ENCODE assay signal across 27 cellular contexts in genomic region chr2:113305146-113305545, GRCh38. TPM values are rescaled to one million over a fixed set of nuclear protein-coding genes. Genes with fewer than 3 reads are reported as not detected.
DNase-seq lines count a peak whose midpoint lies in the region; ATAC-seq, FAIRE-seq and TF ChIP-seq lines count a peak whose summit lies in the region.
"Had no signal": no experiment of that assay in that cellular context is flagged by ENCODE, and none has a peak within 500 bp of the region (broad histone marks: within the 10 kb centered on the region; RNA-seq: fewer than 3 reads in every experiment).

No MANE protein-coding gene starts in this region.

- peaks cover 10% of the 10 kb centered on the region for H3K4me1 ChIP-seq in RWPE2 (ENCODE audit: insufficient read depth, poor library complexity, severe bottlenecking)
- H3K4me1 ChIP-seq in keratinocyte (ENCODE audit: control insufficient read depth, extremely low read depth, insufficient read depth, low read length) = peaks cover 26% of the 10 kb centered on the region
- H3K4me1 ChIP-seq in neuronal stem cell (ENCODE audit: control insufficient read depth in 2 of 2, insufficient read depth in 1 of 2, low read depth in 1 of 2, low read length in 2 of 2) = peaks cover 20 to 33% of the 10 kb centered on the region in 2 donors

- H2BK5ac ChIP-seq in neuronal stem cell (ENCODE audit: low read length) = no peak overlapping the region

- peak overlapping the region; percentile 1 for H2AK5ac ChIP-seq in neuronal stem cell (ENCODE audit: low read depth, low read length)

- no peak overlapping the region for H3K4ac ChIP-seq in neuronal stem cell (ENCODE audit: low read length)

- H2BK15ac ChIP-seq in neuronal stem cell (ENCODE audit: low read length) = no peak overlapping the region

- no peak overlapping the region for H2BK120ac ChIP-seq in neuronal stem cell (ENCODE audit: low read depth, low read length)

- H3K4me3 Mint-ChIP-seq in stimulated activated naive CD8-positive, alpha-beta T cell treated with anti-CD3 and anti-CD28 coated beads, Interleukin-15, amount 100 ng/mL, for 72 hours = no peak overlapping the region
- H3K4me3 Mint-ChIP-seq: CD4-positive, alpha-beta T cell had no signal

- H3K36me3 ChIP-seq in RWPE2 (ENCODE audit: low read depth) = no peaks in the 10 kb centered on the region
- H3K36me3 ChIP-seq in keratinocyte (ENCODE audit: control insufficient read depth in 2 of 2, extremely low read depth in 1 of 2, insufficient read depth in 2 of 2, low read length in 2 of 2) = no peaks in the 10 kb centered on the region
- no peaks in the 10 kb centered on the region for H3K36me3 ChIP-seq in neuronal stem cell (replicated peaks in 1 of 2; ENCODE audit: control insufficient read depth in 2 of 2, insufficient read depth in 2 of 2, low read length in 2 of 2)
- H3K36me3 ChIP-seq: BLaER1 treated with 17β-estradiol and CSF1 and Interleukin-3, amounts not matched to agents 10 nM and 100 nM had no signal

- FAIRE-seq in keratinocyte (lab: Jason Lieb, UNC) = peak; percentile 81
- FAIRE-seq: A549, D721Med, GM12878, H1 had no signal

- no CpG with 5 or more reads among the region's 6 CpGs for WGBS in neuronal stem cell (ENCODE audit: extremely low coverage in 2 of 2, insufficient read length in 2 of 2, insufficient replicate concordance in 1 of 2), 2 donors

- H3K79me2 ChIP-seq in keratinocyte (ENCODE audit: control insufficient read depth, insufficient read depth, low read length) = no peaks in the 10 kb centered on the region

- no peak overlapping the region for H4K8ac ChIP-seq in neuronal stem cell (ENCODE audit: low read depth, low read length)

- no peak overlapping the region for H4K91ac ChIP-seq in neuronal stem cell (ENCODE audit: low read depth, low read length, poor library complexity)

- H4K20me1 ChIP-seq in keratinocyte (ENCODE audit: control insufficient read depth, extremely low read depth, insufficient read depth, low read length) = no peaks in the 10 kb centered on the region
- H4K20me1 ChIP-seq: BLaER1 treated with 17β-estradiol and CSF1 and Interleukin-3, amounts not matched to agents 10 nM and 100 nM had no signal

- H3K9ac ChIP-seq in keratinocyte (ENCODE audit: control insufficient read depth, extremely low read depth, insufficient read depth, low read length) (no peak overlapping the region), neuronal stem cell (ENCODE audit: low read depth, low read length, poor library complexity) (no peak overlapping the region)
- H3K9ac ChIP-seq: BLaER1 treated with 17β-estradiol and CSF1 and Interleukin-3, amounts not matched to agents 10 nM and 100 nM had no signal

- peak overlapping the region; percentile 61 for H3K14ac ChIP-seq in neuronal stem cell (ENCODE audit: low read length)

- no peaks in the 10 kb centered on the region for H3K79me1 ChIP-seq in neuronal stem cell (ENCODE audit: low read depth, low read length)

- H3K9me3 ChIP-seq in RWPE2 (ENCODE audit: severe bottlenecking) = no peaks in the 10 kb centered on the region
- H3K9me3 ChIP-seq in keratinocyte (ENCODE audit: control insufficient read depth, low read depth, low read length) = no peaks in the 10 kb centered on the region
- H3K9me3 ChIP-seq in neuronal stem cell (replicated peaks in 1 of 2; ENCODE audit: control insufficient read depth in 2 of 2, insufficient read depth in 1 of 2, low read depth in 1 of 2, low read length in 2 of 2) = no peaks in the 10 kb centered on the region
- H3K9me3 ChIP-seq: A549; BLaER1 treated with 17β-estradiol and CSF1 and Interleukin-3, amounts not matched to agents 10 nM and 100 nM had no signal

- no peak overlapping the region for H3K27ac ChIP-seq in RWPE2 (ENCODE audit: poor library complexity, severe bottlenecking)
- H3K27ac ChIP-seq in cingulate gyrus (ENCODE audit: low read depth, low read length) = peak overlapping the region; percentile 29
- H3K27ac ChIP-seq in keratinocyte (ENCODE audit: control insufficient read depth, insufficient read depth, low read length) = no peak overlapping the region
- peak overlapping the region; percentile 79 for H3K27ac ChIP-seq in neuronal stem cell (replicated peaks; ENCODE audit: low read length)
- H3K27ac ChIP-seq: BLaER1 treated with 17β-estradiol and CSF1 and Interleukin-3, amounts not matched to agents 10 nM and 100 nM; SK-N-MC had no signal

- no peak for TF ChIP-seq CTCF in RWPE2 (IDR thresholded peaks at IDR 0.05; ENCODE audit: poor library complexity, severe bottlenecking)
- TF ChIP-seq CTCF in keratinocyte (optimal IDR thresholded peaks at IDR 0.05 in 1 of 3, IDR thresholded peaks at IDR 0.05 in 1 of 3, conservative IDR thresholded peaks at IDR 0.05 in 1 of 3; ENCODE audit: extremely low read depth in 1 of 3, insufficient read depth in 2 of 3, low read length in 3 of 3) = no peak

- H2AFZ ChIP-seq in keratinocyte (ENCODE audit: control insufficient read depth, low read length) (peak overlapping the region; percentile 73), neuronal stem cell (ENCODE audit: low read length) (peak overlapping the region; percentile 11)

- H3K9me3 Mint-ChIP-seq in stimulated activated naive CD8-positive, alpha-beta T cell treated with anti-CD3 and anti-CD28 coated beads, Interleukin-15, amount 100 ng/mL, for 72 hours = no peaks in the 10 kb centered on the region
- H3K9me3 Mint-ChIP-seq: CD4-positive, alpha-beta T cell had no signal

- H3K27me3 ChIP-seq in RWPE2 (ENCODE audit: insufficient read depth, poor library complexity, severe bottlenecking) (no peaks in the 10 kb centered on the region), keratinocyte (ENCODE audit: control insufficient read depth, extremely low read depth, insufficient read depth, low read length) (no peaks in the 10 kb centered on the region), neuronal stem cell (ENCODE audit: control insufficient read depth in 3 of 3, insufficient read depth in 3 of 3, low read depth in 1 of 3, low read length in 3 of 3) (no peaks in the 10 kb centered on the region)
- H3K27me3 ChIP-seq: BLaER1 treated with 17β-estradiol and CSF1 and Interleukin-3, amounts not matched to agents 10 nM and 100 nM had no signal

- H3K23ac ChIP-seq in neuronal stem cell (ENCODE audit: low read depth, low read length, poor library complexity) = no peak overlapping the region

- intact Hi-C loops in left cardiac atrium (cut with DNase I) = no loop called here

- no peaks in the 10 kb centered on the region for H3K4me1 Mint-ChIP-seq in stimulated activated naive CD8-positive, alpha-beta T cell treated with anti-CD3 and anti-CD28 coated beads, Interleukin-15, amount 100 ng/mL, for 72 hours

- DNase-seq in RWPE2 (ENCODE audit: low spot score) = no peak
- DNase-seq in keratinocyte (ENCODE audit: low read depth, low spot score) = no peak
- no peak for DNase-seq in neuronal stem cell (ENCODE audit: low spot score)
- DNase-seq in stimulated activated CD4-positive, alpha-beta T cell treated with anti-CD3 and anti-CD28 coated beads, Interleukin-12 subunit alpha, Interleukin-12 subunit beta, amount 100 ng/mL, for 4 hours = no peak
- no peak for DNase-seq in left cardiac atrium
- no peak for DNase-seq in stimulated activated naive CD8-positive, alpha-beta T cell treated with anti-CD3 and anti-CD28 coated beads, Interleukin-15, amount 100 ng/mL, for 72 hours
- DNase-seq: AML-193; CD4-positive, alpha-beta T cell; GDM1; HCEC 1CT; IMR-90; KG1; MM.1S; NCI-H1417; NCI-H1694; NCI-H2029 treated with DMSO at 0.1 percent for 48 hours; NCI-H446 treated with DMSO at 0.1 percent for 48 hours; NCI-H526; NCI-H82; SIG-M5 had no signal

- peak overlapping the region in 1 of 2 donors; percentile 22 for H3K27ac Mint-ChIP-seq in stimulated activated naive CD8-positive, alpha-beta T cell treated with anti-CD3 and anti-CD28 coated beads, Interleukin-15, amount 100 ng/mL, for 72 hours
- H3K27ac Mint-ChIP-seq: CD4-positive, alpha-beta T cell had no signal

- no peaks in the 10 kb centered on the region for H3K9me1 ChIP-seq in keratinocyte (ENCODE audit: control insufficient read depth, extremely low read depth, insufficient read depth, low read length)

- ATAC-seq in RWPE2 (ENCODE audit: low read depth) = peak; percentile 61
- ATAC-seq in left cardiac atrium = no peak
- no peak for ATAC-seq in stimulated activated naive CD8-positive, alpha-beta T cell treated with anti-CD3 and anti-CD28 coated beads, Interleukin-15, amount 100 ng/mL, for 72 hours
- ATAC-seq: A549, GM12878 had no signal

- peak overlapping the region; percentile 25 for H3K4me2 ChIP-seq in keratinocyte (ENCODE audit: control insufficient read depth, extremely low read depth, insufficient read depth, low read depth, low read length)
- peak overlapping the region; percentile 37 for H3K4me2 ChIP-seq in neuronal stem cell (ENCODE audit: insufficient read depth, low read length, poor library complexity, severe bottlenecking)
- H3K4me2 ChIP-seq: A549; BLaER1 treated with 17β-estradiol and CSF1 and Interleukin-3, amounts not matched to agents 10 nM and 100 nM had no signal

- H3K27me3 Mint-ChIP-seq in stimulated activated naive CD8-positive, alpha-beta T cell treated with anti-CD3 and anti-CD28 coated beads, Interleukin-15, amount 100 ng/mL, for 72 hours = peaks cover 24% of the 10 kb centered on the region

- H3K4me3 ChIP-seq in RWPE2 (ENCODE audit: severe bottlenecking) (no peak overlapping the region), keratinocyte (ENCODE audit: control insufficient read depth in 2 of 3, extremely low read depth in 1 of 3, insufficient read depth in 2 of 3, low read depth in 1 of 3, low read length in 3 of 3) (peak overlapping the region in 1 of 3 experiments; percentile 9), neuronal stem cell (ENCODE audit: low read length in 2 of 2) (peak overlapping the region in 1 of 2 donors; percentile 7)
- H3K4me3 ChIP-seq: A549; BLaER1 treated with 17β-estradiol and CSF1 and Interleukin-3, amounts not matched to agents 10 nM and 100 nM; GM12878; SK-N-MC had no signal

- dilution Hi-C loops in keratinocyte (cut with MboI; ENCODE audit: extremely low pct_ligation_motif_present, low sequenced_read_pairs) = no loop called here

- H3K18ac ChIP-seq in neuronal stem cell (ENCODE audit: low read length) = peak overlapping the region; percentile 66

- H2BK12ac ChIP-seq in neuronal stem cell (ENCODE audit: low read length) = no peak overlapping the region

RNA-seq across cellular contexts. Expression of gene PAX8, which starts 26.4 kb away (rescaled TPM):
- 3.4 to 5.9 TPM (median 4.4 TPM) in 3 replicates for polyA plus RNA-seq in keratinocyte
- polyA plus RNA-seq in keratinocyte (2011; ENCODE audit: low read depth) = 3.4 TPM
- polyA plus RNA-seq in keratinocyte (2011; cell fraction: cytosol; rRNA removed) = 5.5 and 7.0 TPM in 2 replicates
- polyA plus RNA-seq in keratinocyte (2011; cell fraction: nucleus; rRNA removed) = 7.3 and 7.6 TPM in 2 replicates
- 8.2 and 8.9 TPM in 2 replicates for polyA plus RNA-seq in keratinocyte (2012; ENCODE audit: low replicate concordance)
- polyA minus RNA-seq in keratinocyte = 5.7 to 8.2 TPM (median 6.8 TPM) in 3 replicates
- 2.1 TPM for polyA minus RNA-seq in keratinocyte (2011; cell fraction: cytosol; rRNA and poly(A)+ RNA removed)
- polyA minus RNA-seq in keratinocyte (2011; cell fraction: nucleus; rRNA and poly(A)+ RNA removed) = 5.5 and 6.1 TPM in 2 replicates
- polyA plus RNA-seq in neuronal stem cell (2013, experiment 1 of 2) = 10.1 TPM
- polyA plus RNA-seq in neuronal stem cell (2013, experiment 2 of 2) = 11.5 TPM
- total RNA-seq in left cardiac atrium = 1 to 10 TPM in 1 of 2 donors, under 1 TPM in 1; 0.13 to 1.9 TPM
- total RNA-seq: H1 had no signal

Comparison
In these comparisons a context has a peak if more than half of its experiments do, and no peak if none do; other contexts are left out.
1. H3K27ac ChIP-seq: peak in cingulate gyrus (single experiment) and neuronal stem cell (single experiment); none in RWPE2 (single experiment) and keratinocyte (single experiment).